In genomic region chr19:2556221-2557092, GRCh38 we compare ENCODE assay signal across 17 cellular contexts.
DNase-seq lines count a peak whose midpoint lies in the region; ATAC-seq and TF ChIP-seq lines count a peak whose summit lies in the region.
"Had no signal": no experiment of that assay in that cellular context is flagged by ENCODE, and none has a peak within 500 bp of the region (broad histone marks: within the 10 kb centered on the region; RNA-seq: fewer than 3 reads in every experiment).

No MANE protein-coding gene starts in this region.

- no peak overlapping the region for H2AFZ ChIP-seq in mesenchymal stem cell (ENCODE audit: low read depth, low read length)
- H2AFZ ChIP-seq in smooth muscle cell (ENCODE audit: low read depth) = no peak overlapping the region

- H3K4me1 ChIP-seq in left ventricle myocardium inferior (peaks cover 17% of the 10 kb centered on the region), right atrium auricular region (peaks cover 0 to 9% of the 10 kb centered on the region in 2 donors), mesenchymal stem cell (ENCODE audit: control insufficient read depth, insufficient read depth, low read depth, low read length) (peaks cover 13% of the 10 kb centered on the region), smooth muscle cell (ENCODE audit: low read depth) (peaks cover 18% of the 10 kb centered on the region)
- H3K4me1 ChIP-seq: foreskin keratinocyte had no signal

- no peak overlapping the region for H4K91ac ChIP-seq in mesenchymal stem cell (ENCODE audit: low read length)

- ATAC-seq in activated CD8-positive, alpha-beta memory T cell treated with anti-CD3 and anti-CD28 coated beads, Interleukin-2, amount 10 ng/mL, durations not matched to agents 7 days and 5 days = no peak
- ATAC-seq: foreskin keratinocyte had no signal

- no peak overlapping the region for H3K18ac ChIP-seq in mesenchymal stem cell (ENCODE audit: low read depth in 1 of 2, low read length in 2 of 2)

- H3K4ac ChIP-seq in mesenchymal stem cell (ENCODE audit: low read depth in 1 of 2, low read length in 2 of 2) = peak overlapping the region in 1 of 2 experiments; percentile 54

- H3K36me3 Mint-ChIP-seq in dendritic cell treated with granulocyte-macrophage colony-stimulating factor and Interleukin-4, amounts not matched to agents 40 ng/mL and 50 ng/mL, for 4 days (ENCODE audit: low read depth) = no peaks in the 10 kb centered on the region
- H3K36me3 Mint-ChIP-seq in activated CD8-positive, alpha-beta memory T cell treated with anti-CD3 and anti-CD28 coated beads, Interleukin-2, amount 10 ng/mL, durations not matched to agents 7 days and 5 days = no peaks in the 10 kb centered on the region
- H3K36me3 Mint-ChIP-seq: activated naive CD4-positive, alpha-beta T cell treated with anti-CD3 and anti-CD28 coated beads, Interleukin-2, amount 50 U/mL, for 24 hours had no signal

- WGBS in mesenchymal stem cell = 85% methylated on average over 37 of the region's 37 CpGs
- WGBS in smooth muscle cell (ENCODE audit: low lambda C conversion rate) = 63% methylated on average over 32 of the region's 37 CpGs

- peak; percentile 15 for DNase-seq in left ventricle myocardium inferior
- no peak for DNase-seq in right atrium auricular region (ENCODE audit: low spot score)
- DNase-seq in mesenchymal stem cell = no peak
- DNase-seq in effector CD8-positive, alpha-beta T cell (lab: John Stamatoyannopoulos, UW) = no peak
- no peak for DNase-seq in smooth muscle cell (lab: John Stamatoyannopoulos, UW; ENCODE audit: unreplicated experiment)
- DNase-seq in kidney tubule cell (ENCODE audit: low spot score) = no peak
- no peak for DNase-seq in activated CD8-positive, alpha-beta memory T cell treated with anti-CD3 and anti-CD28 coated beads, Interleukin-2, amount 10 ng/mL, durations not matched to agents 7 days and 5 days
- DNase-seq: foreskin keratinocyte; GF-D8; NCI-H1048; RPMI8226; stimulated activated naive CD4-positive, alpha-beta T cell had no signal

- no peaks in the 10 kb centered on the region for H3K79me2 ChIP-seq in smooth muscle cell (ENCODE audit: low read depth)

- H2BK120ac ChIP-seq in mesenchymal stem cell (ENCODE audit: low read depth, low read length) = no peak overlapping the region

- no peaks in the 10 kb centered on the region for H4K20me1 ChIP-seq in smooth muscle cell (ENCODE audit: low read depth)

- no peak overlapping the region for H3K14ac ChIP-seq in mesenchymal stem cell (ENCODE audit: low read length in 2 of 2)

- H3K27me3 Mint-ChIP-seq in dendritic cell treated with granulocyte-macrophage colony-stimulating factor and Interleukin-4, amounts not matched to agents 40 ng/mL and 50 ng/mL, for 4 days = peaks cover 19% of the 10 kb centered on the region
- no peaks in the 10 kb centered on the region for H3K27me3 Mint-ChIP-seq in activated CD8-positive, alpha-beta memory T cell treated with anti-CD3 and anti-CD28 coated beads, Interleukin-2, amount 10 ng/mL, durations not matched to agents 7 days and 5 days
- H3K27me3 Mint-ChIP-seq: activated naive CD4-positive, alpha-beta T cell treated with anti-CD3 and anti-CD28 coated beads, Interleukin-2, amount 50 U/mL, for 24 hours; central memory CD8-positive, alpha-beta T cell had no signal

- H3K9me3 ChIP-seq in left ventricle myocardium inferior (replicated peaks) (no peaks in the 10 kb centered on the region), right atrium auricular region (no peaks in the 10 kb centered on the region), mesenchymal stem cell (ENCODE audit: control insufficient read depth, low read length) (no peaks in the 10 kb centered on the region), smooth muscle cell (replicated peaks; ENCODE audit: low read depth) (no peaks in the 10 kb centered on the region)
- H3K9me3 ChIP-seq: upper lobe of right lung had no signal

- CTCF ChIA-PET in activated CD8-positive, alpha-beta memory T cell treated with anti-CD3 and anti-CD28 coated beads, Interleukin-2, amount 10 ng/mL, durations not matched to agents 7 days and 5 days (lab: Charles Lee) = interaction anchor here (0.8 to 2.3 kb wide), 3 partner anchors 13 to 26 kb away, joined by 3 to 8 read pairs (median 3); no protein-coding TSS in a partner anchor

- no peak overlapping the region for H3K23ac ChIP-seq in mesenchymal stem cell (ENCODE audit: low read length in 2 of 2)

- no peak overlapping the region for H3K4me3 Mint-ChIP-seq in dendritic cell treated with granulocyte-macrophage colony-stimulating factor and Interleukin-4, amounts not matched to agents 40 ng/mL and 50 ng/mL, for 4 days
- H3K4me3 Mint-ChIP-seq in activated CD8-positive, alpha-beta memory T cell treated with anti-CD3 and anti-CD28 coated beads, Interleukin-2, amount 10 ng/mL, durations not matched to agents 7 days and 5 days = no peak overlapping the region
- H3K4me3 Mint-ChIP-seq: activated naive CD4-positive, alpha-beta T cell treated with anti-CD3 and anti-CD28 coated beads, Interleukin-2, amount 50 U/mL, for 24 hours; central memory CD8-positive, alpha-beta T cell had no signal

- no peaks in the 10 kb centered on the region for H3K9me3 Mint-ChIP-seq in dendritic cell treated with granulocyte-macrophage colony-stimulating factor and Interleukin-4, amounts not matched to agents 40 ng/mL and 50 ng/mL, for 4 days
- no peaks in the 10 kb centered on the region for H3K9me3 Mint-ChIP-seq in activated CD8-positive, alpha-beta memory T cell treated with anti-CD3 and anti-CD28 coated beads, Interleukin-2, amount 10 ng/mL, durations not matched to agents 7 days and 5 days (ENCODE audit: low read depth)
- H3K9me3 Mint-ChIP-seq: activated naive CD4-positive, alpha-beta T cell treated with anti-CD3 and anti-CD28 coated beads, Interleukin-2, amount 50 U/mL, for 24 hours; central memory CD8-positive, alpha-beta T cell had no signal

- H2BK12ac ChIP-seq in mesenchymal stem cell (ENCODE audit: low read length in 2 of 2) = peak overlapping the region in 1 of 2 experiments; percentile 67

- no peak overlapping the region for H3K4me2 ChIP-seq in mesenchymal stem cell (ENCODE audit: low read length, poor library complexity, severe bottlenecking)
- H3K4me2 ChIP-seq in smooth muscle cell = no peak overlapping the region

- no peak overlapping the region for H2BK5ac ChIP-seq in mesenchymal stem cell (ENCODE audit: low read depth, low read length, poor library complexity, severe bottlenecking)

- H3K36me3 ChIP-seq in left ventricle myocardium inferior (no peaks in the 10 kb centered on the region), right atrium auricular region (no peaks in the 10 kb centered on the region), mesenchymal stem cell (ENCODE audit: control insufficient read depth in 1 of 2, insufficient read depth in 2 of 2, low read depth in 1 of 2, low read length in 2 of 2) (no peaks in the 10 kb centered on the region), smooth muscle cell (ENCODE audit: low read depth) (no peaks in the 10 kb centered on the region)
- H3K36me3 ChIP-seq: upper lobe of right lung had no signal

- TF ChIP-seq CTCF in left ventricle myocardium inferior (IDR thresholded peaks at IDR 0.05; ENCODE audit: borderline replicate concordance) (no peak), right atrium auricular region (IDR thresholded peaks at IDR 0.05) (no peak), smooth muscle cell (IDR thresholded peaks at IDR 0.05; ENCODE audit: borderline replicate concordance, insufficient read depth, poor library complexity, severe bottlenecking) (no peak)

- no peak overlapping the region for H2AK5ac ChIP-seq in mesenchymal stem cell (ENCODE audit: low read length, severe bottlenecking)

- H3K27me3 ChIP-seq in left ventricle myocardium inferior (ENCODE audit: low read depth) = no peaks in the 10 kb centered on the region
- no peaks in the 10 kb centered on the region for H3K27me3 ChIP-seq in right atrium auricular region
- peaks cover 0 to 14% of the 10 kb centered on the region in 2 experiments for H3K27me3 ChIP-seq in mesenchymal stem cell (ENCODE audit: control insufficient read depth in 1 of 2, insufficient read depth in 1 of 2, low read length in 2 of 2)
- H3K27me3 ChIP-seq in smooth muscle cell (ENCODE audit: low read depth) = no peaks in the 10 kb centered on the region
- H3K27me3 ChIP-seq: foreskin keratinocyte, upper lobe of right lung had no signal

- H3K79me1 ChIP-seq in mesenchymal stem cell (replicated peaks; ENCODE audit: low read length, poor library complexity, severe bottlenecking) = no peaks in the 10 kb centered on the region

- H3K9ac ChIP-seq in mesenchymal stem cell (ENCODE audit: low read length) (no peak overlapping the region), smooth muscle cell (ENCODE audit: low read depth) (no peak overlapping the region)

- H3K4me3 ChIP-seq in left ventricle myocardium inferior = no peak overlapping the region
- no peak overlapping the region for H3K4me3 ChIP-seq in right atrium auricular region
- H3K4me3 ChIP-seq in mesenchymal stem cell (ENCODE audit: insufficient read depth in 1 of 2, low read depth in 1 of 2, low read length in 2 of 2) = no peak overlapping the region
- no peak overlapping the region for H3K4me3 ChIP-seq in smooth muscle cell
- H3K4me3 ChIP-seq: skin epidermis, upper lobe of right lung had no signal

- intact Hi-C loops in left ventricle myocardium inferior (cut with micrococcal nuclease) = no loop called here
- intact Hi-C loops in dendritic cell treated with granulocyte-macrophage colony-stimulating factor and Interleukin-4, amounts not matched to agents 40 ng/mL and 50 ng/mL, for 4 days (cut with micrococcal nuclease) = no loop called here

- peak overlapping the region; percentile 55 for H4K8ac ChIP-seq in mesenchymal stem cell (ENCODE audit: low read length)

- H2BK15ac ChIP-seq in mesenchymal stem cell (ENCODE audit: low read depth, poor library complexity, severe bottlenecking) = no peak overlapping the region

- H3K27ac ChIP-seq in left ventricle myocardium inferior (replicated peaks) = no peak overlapping the region
- H3K27ac ChIP-seq in right atrium auricular region = no peak overlapping the region
- H3K27ac ChIP-seq in mesenchymal stem cell (ENCODE audit: low read length, poor library complexity, severe bottlenecking) = no peak overlapping the region
- no peak overlapping the region for H3K27ac ChIP-seq in smooth muscle cell (ENCODE audit: low read depth)
- H3K27ac ChIP-seq: foreskin keratinocyte, skin epidermis, upper lobe of right lung had no signal

- H3F3A ChIP-seq in smooth muscle cell (ENCODE audit: low read depth) = peaks cover 12% of the 10 kb centered on the region

- H3K4me1 Mint-ChIP-seq in dendritic cell treated with granulocyte-macrophage colony-stimulating factor and Interleukin-4, amounts not matched to agents 40 ng/mL and 50 ng/mL, for 4 days (ENCODE audit: low read depth) = peaks cover 52% of the 10 kb centered on the region
- H3K4me1 Mint-ChIP-seq in activated CD8-positive, alpha-beta memory T cell treated with anti-CD3 and anti-CD28 coated beads, Interleukin-2, amount 10 ng/mL, durations not matched to agents 7 days and 5 days = peaks cover 49% of the 10 kb centered on the region

- H3K27ac Mint-ChIP-seq in dendritic cell treated with granulocyte-macrophage colony-stimulating factor and Interleukin-4, amounts not matched to agents 40 ng/mL and 50 ng/mL, for 4 days = peak overlapping the region; percentile 52
- H3K27ac Mint-ChIP-seq in activated CD8-positive, alpha-beta memory T cell treated with anti-CD3 and anti-CD28 coated beads, Interleukin-2, amount 10 ng/mL, durations not matched to agents 7 days and 5 days = no peak overlapping the region
- H3K27ac Mint-ChIP-seq: activated naive CD4-positive, alpha-beta T cell treated with anti-CD3 and anti-CD28 coated beads, Interleukin-2, amount 50 U/mL, for 24 hours had no signal
